1 cellular context compared by ENCODE assay signal in genomic region chr22:21677606-21678443, GRCh38.
TF ChIP-seq lines count a peak whose summit lies in the region.

No MANE protein-coding gene starts in this region.

TF ChIP-seq in GM12878, 131 proteins besides CTCF, POLR2A, EP300 and RAD21:
- TF ChIP-seq, protein P1, sequence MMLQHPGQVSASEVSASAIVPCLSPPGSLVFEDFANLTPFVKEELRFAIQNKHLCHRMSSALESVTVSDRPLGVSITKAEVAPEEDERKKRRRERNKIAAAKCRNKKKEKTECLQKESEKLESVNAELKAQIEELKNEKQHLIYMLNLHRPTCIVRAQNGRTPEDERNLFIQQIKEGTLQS (IDR thresholded peaks at IDR 0.05; ENCODE audit: borderline replicate concordance, extremely low read depth, low read depth, low read length) = no peak
- TF ChIP-seq, protein P2, sequence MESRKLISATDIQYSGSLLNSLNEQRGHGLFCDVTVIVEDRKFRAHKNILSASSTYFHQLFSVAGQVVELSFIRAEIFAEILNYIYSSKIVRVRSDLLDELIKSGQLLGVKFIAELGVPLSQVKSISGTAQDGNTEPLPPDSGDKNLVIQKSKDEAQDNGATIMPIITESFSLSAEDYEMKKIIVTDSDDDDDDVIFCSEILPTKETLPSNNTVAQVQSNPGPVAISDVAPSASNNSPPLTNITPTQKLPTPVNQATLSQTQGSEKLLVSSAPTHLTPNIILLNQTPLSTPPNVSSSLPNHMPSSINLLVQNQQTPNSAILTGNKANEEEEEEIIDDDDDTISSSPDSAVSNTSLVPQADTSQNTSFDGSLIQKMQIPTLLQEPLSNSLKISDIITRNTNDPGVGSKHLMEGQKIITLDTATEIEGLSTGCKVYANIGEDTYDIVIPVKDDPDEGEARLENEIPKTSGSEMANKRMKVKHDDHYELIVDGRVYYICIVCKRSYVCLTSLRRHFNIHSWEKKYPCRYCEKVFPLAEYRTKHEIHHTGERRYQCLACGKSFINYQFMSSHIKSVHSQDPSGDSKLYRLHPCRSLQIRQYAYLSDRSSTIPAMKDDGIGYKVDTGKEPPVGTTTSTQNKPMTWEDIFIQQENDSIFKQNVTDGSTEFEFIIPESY (IDR thresholded peaks at IDR 0.05) = no peak
- no peak for TF ChIP-seq MYB (IDR thresholded peaks at IDR 0.05; ENCODE audit: borderline replicate concordance, low read depth, low read length)
- no peak for TF ChIP-seq STAT3 (IDR thresholded peaks at IDR 0.05; ENCODE audit: low read depth, low read length)
- TF ChIP-seq BACH1 (IDR thresholded peaks at IDR 0.05; ENCODE audit: borderline replicate concordance) = no peak
- no peak for TF ChIP-seq KAT2A (conservative IDR thresholded peaks at IDR 0.05; ENCODE audit: control insufficient read depth, low read depth, low read length)
- no peak for TF ChIP-seq PKNOX1 (IDR thresholded peaks at IDR 0.05)
- TF ChIP-seq RBBP5 (conservative IDR thresholded peaks at IDR 0.05) = no peak
- TF ChIP-seq SMC3 (IDR thresholded peaks at IDR 0.05; ENCODE audit: borderline replicate concordance, low read length) = no peak
